9 cellular contexts compared by ENCODE assay signal in genomic region chr6:31540640-31541039, GRCh38. TPM values are rescaled to one million over a fixed set of nuclear protein-coding genes. Genes with fewer than 3 reads are reported as not detected.
DNase-seq lines count a peak whose midpoint lies in the region; ATAC-seq, FAIRE-seq and TF ChIP-seq lines count a peak whose summit lies in the region.
"Had no signal": no experiment of that assay in that cellular context is flagged by ENCODE, and none has a peak within 500 bp of the region (broad histone marks: within the 10 kb centered on the region; RNA-seq: fewer than 3 reads in every experiment).

No MANE protein-coding gene starts in this region.

- H4K20me1 ChIP-seq in SK-N-SH (ENCODE audit: insufficient read depth) = peaks cover 54% of the 10 kb centered on the region

- no peak for TF ChIP-seq RAD21 in SK-N-SH (IDR thresholded peaks at IDR 0.05; ENCODE audit: low read length)

- H3K4me3 ChIP-seq in SK-N-SH (ENCODE audit: low read depth in 2 of 2, low read length in 1 of 2) (peak overlapping the region; percentile 74 to 91), kidney (ENCODE audit: low read length in 2 of 2) (peak overlapping the region; percentile 98 to 99), stomach smooth muscle (ENCODE audit: low read length in 2 of 2) (peak overlapping the region; percentile 95 to 100)

- no peaks in the 10 kb centered on the region for H3K9me3 Mint-ChIP-seq in activated naive CD8-positive, alpha-beta T cell treated with anti-CD3 and anti-CD28 coated beads, Interleukin-2, amount 10 ng/mL, durations not matched to agents 7 days and 5 days

- H3K36me3 Mint-ChIP-seq in activated naive CD8-positive, alpha-beta T cell treated with anti-CD3 and anti-CD28 coated beads, Interleukin-2, amount 10 ng/mL, durations not matched to agents 7 days and 5 days = peaks cover 41% of the 10 kb centered on the region

- H3K9me3 ChIP-seq in SK-N-SH (no peaks in the 10 kb centered on the region), kidney (ENCODE audit: control insufficient read depth in 1 of 2, low read length in 2 of 2) (no peaks in the 10 kb centered on the region), stomach smooth muscle (ENCODE audit: control insufficient read depth in 2 of 2, low read length in 2 of 2) (no peaks in the 10 kb centered on the region)

- H3K27me3 ChIP-seq in SK-N-SH (ENCODE audit: insufficient read depth) = no peaks in the 10 kb centered on the region
- H3K27me3 ChIP-seq in stomach smooth muscle (ENCODE audit: control insufficient read depth in 1 of 2, insufficient read depth in 2 of 2, low read length in 2 of 2) = no peaks in the 10 kb centered on the region

- CTCF ChIA-PET in SK-N-SH (lab: Yijun Ruan, JAX) = interaction anchor here (1.0 to 11.9 kb wide), 2 partner anchors 9 to 58 kb away, joined by 3 to 301 read pairs; partner anchors contain the start of gene NCR3

- peaks cover 46% of the 10 kb centered on the region for H3K4me1 Mint-ChIP-seq in activated naive CD8-positive, alpha-beta T cell treated with anti-CD3 and anti-CD28 coated beads, Interleukin-2, amount 10 ng/mL, durations not matched to agents 7 days and 5 days

- H3K4me2 ChIP-seq in SK-N-SH = peak overlapping the region; percentile 87

- H3K27ac ChIP-seq in SK-N-SH (ENCODE audit: low read depth in 2 of 2, low read length in 1 of 2) = peak overlapping the region; percentile 95 to 97; a peak in 2 of 4 replicates
- H3K27ac ChIP-seq in kidney (ENCODE audit: low read depth in 2 of 2, low read length in 2 of 2) = peak overlapping the region; percentile 99
- peak overlapping the region; percentile 99 for H3K27ac ChIP-seq in stomach smooth muscle (ENCODE audit: low read length)

- no peaks in the 10 kb centered on the region for H3K27me3 Mint-ChIP-seq in activated naive CD8-positive, alpha-beta T cell treated with anti-CD3 and anti-CD28 coated beads, Interleukin-2, amount 10 ng/mL, durations not matched to agents 7 days and 5 days

- peak overlapping the region; percentile 87 for H3K27ac Mint-ChIP-seq in activated naive CD8-positive, alpha-beta T cell treated with anti-CD3 and anti-CD28 coated beads, Interleukin-2, amount 10 ng/mL, durations not matched to agents 7 days and 5 days

- DNase-seq in SK-N-SH = no peak
- no peak for DNase-seq in activated naive CD8-positive, alpha-beta T cell treated with anti-CD3 and anti-CD28 coated beads, Interleukin-2, amount 10 ng/mL, durations not matched to agents 7 days and 5 days
- no peak for DNase-seq in kidney
- no peak for DNase-seq in T1000 (lab: John Stamatoyannopoulos, UW)
- DNase-seq in globus pallidus (ENCODE audit: low spot score) = no peak
- DNase-seq in DMS153 (lab: John Stamatoyannopoulos, UW) = no peak
- DNase-seq: 8988T had no signal

- H3K36me3 ChIP-seq in SK-N-SH (replicated peaks in 1 of 2; ENCODE audit: control insufficient read depth in 1 of 2, insufficient read depth in 2 of 2, low read length in 1 of 2) (peaks cover 34 to 45% of the 10 kb centered on the region in 2 experiments), kidney (ENCODE audit: control insufficient read depth in 1 of 2, insufficient read depth in 2 of 2, low read length in 2 of 2) (peaks cover 26 to 37% of the 10 kb centered on the region in 2 donors), stomach smooth muscle (ENCODE audit: control insufficient read depth in 2 of 2, insufficient read depth in 2 of 2, low read length in 2 of 2) (peaks cover 28 to 30% of the 10 kb centered on the region in 2 donors)

- H3K4me3 Mint-ChIP-seq in activated naive CD8-positive, alpha-beta T cell treated with anti-CD3 and anti-CD28 coated beads, Interleukin-2, amount 10 ng/mL, durations not matched to agents 7 days and 5 days = peak overlapping the region; percentile 95

- peaks cover 15 to 20% of the 10 kb centered on the region in 2 experiments; a peak in 3 of 4 replicates for H3K4me1 ChIP-seq in SK-N-SH (ENCODE audit: control insufficient read depth in 1 of 2, insufficient read depth in 2 of 2, low read depth in 1 of 2, low read length in 1 of 2)
- peaks cover 21% of the 10 kb centered on the region in 2 donors for H3K4me1 ChIP-seq in kidney (ENCODE audit: control insufficient read depth in 1 of 2, insufficient read depth in 1 of 2, low read depth in 1 of 2, low read length in 2 of 2)
- peaks cover 39% of the 10 kb centered on the region for H3K4me1 ChIP-seq in stomach smooth muscle (ENCODE audit: control insufficient read depth, insufficient read depth, low read length)

- 6% methylated on average over 4 of the region's 4 CpGs for WGBS in SK-N-SH (ENCODE audit: low lambda C conversion rate)

- TF ChIP-seq EP300 in SK-N-SH (IDR thresholded peaks at IDR 0.05; ENCODE audit: borderline replicate concordance in 1 of 2, low read depth in 1 of 2, low read length in 1 of 2) = no peak

- H3F3A ChIP-seq in SK-N-SH (replicated peaks; ENCODE audit: insufficient read depth) = peaks cover 4% of the 10 kb centered on the region

- intact Hi-C loops in kidney (cut with DNase I) = no loop called here

- peaks cover 71% of the 10 kb centered on the region for H3K79me2 ChIP-seq in SK-N-SH (ENCODE audit: insufficient read depth)

- TF ChIP-seq CTCF in SK-N-SH (IDR thresholded peaks at IDR 0.05) = no peak
- no peak for TF ChIP-seq CTCF in kidney (IDR thresholded peaks at IDR 0.05; ENCODE audit: borderline replicate concordance, extremely low read depth, insufficient read depth)

- no peak overlapping the region for H2AFZ ChIP-seq in SK-N-SH (ENCODE audit: low read depth)

- H3K9me2 ChIP-seq in SK-N-SH = no peaks in the 10 kb centered on the region

- POLR2A ChIA-PET in SK-N-SH (lab: Yijun Ruan, JAX) = interaction anchor here (3.4 kb wide), 1 partner anchor 9 kb away, joined by 12 read pairs; no protein-coding TSS in a partner anchor
- POLR2A ChIA-PET in activated naive CD8-positive, alpha-beta T cell treated with anti-CD3 and anti-CD28 coated beads, Interleukin-2, amount 10 ng/mL, durations not matched to agents 7 days and 5 days (lab: Charles Lee) = interaction anchor here (0.6 to 3.9 kb wide), 24 partner anchors 12 to 431 kb away, joined by 3 to 55 read pairs (median 6); partner anchors contain the start of genes BAG6, C6orf47, CLIC1 and DXO

- FAIRE-seq in kidney (lab: Jason Lieb, UNC) = no peak

- H3K9ac ChIP-seq in SK-N-SH = peak overlapping the region; percentile 96
- peak overlapping the region; percentile 95 to 100 for H3K9ac ChIP-seq in kidney (ENCODE audit: low read length in 2 of 2)
- peak overlapping the region; percentile 97 to 98 for H3K9ac ChIP-seq in stomach smooth muscle (ENCODE audit: low read length in 2 of 2)

- ATAC-seq in SK-N-SH treated with all-trans-retinoic acid at 6 μM for 48 hours = no peak
- no peak for ATAC-seq in activated naive CD8-positive, alpha-beta T cell treated with anti-CD3 and anti-CD28 coated beads, Interleukin-2, amount 10 ng/mL, durations not matched to agents 7 days and 5 days (ENCODE audit: low read depth)

TF ChIP-seq in SK-N-SH, 30 proteins besides CTCF, POLR2A, EP300 and RAD21 (continues in another document):
- TF ChIP-seq FOXM1 (IDR thresholded peaks at IDR 0.05; ENCODE audit: low read depth) (no peak), NRF1 (IDR thresholded peaks at IDR 0.05; ENCODE audit: low read depth, low read length) (no peak), EZH2phosphoT487 (IDR thresholded peaks at IDR 0.05; ENCODE audit: borderline replicate concordance, low read depth) (no peak)

TF ChIP-seq in SK-N-SH treated with all-trans-retinoic acid at 6 μM for 48 hours, 23 proteins besides CTCF, POLR2A, EP300 and RAD21 (continues in another document):
- TF ChIP-seq ZNF8 (CRISPR knock-in tag; IDR thresholded peaks at IDR 0.05) (no peak), ZFP30 (CRISPR knock-in tag; IDR thresholded peaks at IDR 0.05) (no peak), TOX (CRISPR knock-in tag; IDR thresholded peaks at IDR 0.05; ENCODE audit: borderline replicate concordance) (no peak), ZNF70 (CRISPR knock-in tag; IDR thresholded peaks at IDR 0.05) (no peak), GLIS3 (CRISPR knock-in tag; IDR thresholded peaks at IDR 0.05) (no peak), ZC3H10 (CRISPR knock-in tag; IDR thresholded peaks at IDR 0.05) (no peak)

RNA-seq across cellular contexts. Expression of gene DDX39B, which starts 1.2 kb away (rescaled TPM):
- polyA plus RNA-seq in SK-N-SH (2012; rRNA removed) (502 and 556 TPM in 2 replicates), kidney (ENCODE audit: insufficient read depth, low read depth, low replicate concordance) (183 TPM)
- 262 and 369 TPM in 2 replicates for polyA plus RNA-seq in SK-N-SH (2012; cell fraction: cytosol; rRNA removed)
- 1,458 and 1,636 TPM in 2 replicates for polyA plus RNA-seq in SK-N-SH (2012; cell fraction: nucleus; rRNA removed)
- 100 to 1,000 TPM; 531 to 555 TPM for total RNA-seq in activated naive CD8-positive, alpha-beta T cell treated with anti-CD3 and anti-CD28 coated beads, Interleukin-2, amount 10 ng/mL, durations not matched to agents 7 days and 5 days
- total RNA-seq in kidney = 295 TPM

RNA-seq across cellular contexts. Expression of gene ATP6V1G2, which starts 5.8 kb away (rescaled TPM):
- 13.6 and 15.6 TPM in 2 replicates for polyA plus RNA-seq in SK-N-SH (2012; rRNA removed)
- polyA plus RNA-seq in SK-N-SH (2012; cell fraction: cytosol; rRNA removed) = 14.3 and 17.1 TPM in 2 replicates
- polyA plus RNA-seq in SK-N-SH (2012; cell fraction: nucleus; rRNA removed) = 10.1 and 16.5 TPM in 2 replicates
- 1 to 10 TPM; 4.5 to 5.5 TPM for total RNA-seq in activated naive CD8-positive, alpha-beta T cell treated with anti-CD3 and anti-CD28 coated beads, Interleukin-2, amount 10 ng/mL, durations not matched to agents 7 days and 5 days
- 1.2 TPM for total RNA-seq in kidney
- polyA plus RNA-seq in kidney (ENCODE audit: insufficient read depth, low read depth, low replicate concordance) = 6.0 TPM

RNA-seq across cellular contexts. Expression of gene NFKBIL1, which starts 6.8 kb away (rescaled TPM):
- polyA plus RNA-seq in SK-N-SH (2012; rRNA removed) (14.6 and 17.1 TPM in 2 replicates), kidney (ENCODE audit: insufficient read depth, low read depth, low replicate concordance) (28.2 TPM)
- polyA plus RNA-seq in SK-N-SH (2012; cell fraction: cytosol; rRNA removed) = 11.8 and 14.3 TPM in 2 replicates
- polyA plus RNA-seq in SK-N-SH (2012; cell fraction: nucleus; rRNA removed) = 20.8 and 29.3 TPM in 2 replicates
- total RNA-seq in activated naive CD8-positive, alpha-beta T cell treated with anti-CD3 and anti-CD28 coated beads, Interleukin-2, amount 10 ng/mL, durations not matched to agents 7 days and 5 days = 10 to 100 TPM; 15.4 to 17.6 TPM
- 20.0 TPM for total RNA-seq in kidney

RNA-seq across cellular contexts. Expression of gene MCCD1, which starts 11.9 kb away (rescaled TPM):
- polyA plus RNA-seq in SK-N-SH (2012; rRNA removed) (not detected in 2 replicates), kidney (ENCODE audit: insufficient read depth, low read depth, low replicate concordance) (325 TPM)
- not detected in 2 replicates for polyA plus RNA-seq in SK-N-SH (2012; cell fraction: cytosol; rRNA removed)
- polyA plus RNA-seq in SK-N-SH (2012; cell fraction: nucleus; rRNA removed) = not detected in 2 replicates
- not detected for total RNA-seq in activated naive CD8-positive, alpha-beta T cell treated with anti-CD3 and anti-CD28 coated beads, Interleukin-2, amount 10 ng/mL, durations not matched to agents 7 days and 5 days
- total RNA-seq in kidney = 3.5 TPM

RNA-seq across cellular contexts. Expression of gene LTA, which starts 31.4 kb away (rescaled TPM):
- polyA plus RNA-seq in SK-N-SH (2012; rRNA removed) (not detected in 2 replicates), kidney (ENCODE audit: insufficient read depth, low read depth, low replicate concordance) (not detected)
- polyA plus RNA-seq in SK-N-SH (2012; cell fraction: cytosol; rRNA removed) = 0.03 TPM in 1 of 2 replicates, not detected in the other
- polyA plus RNA-seq in SK-N-SH (2012; cell fraction: nucleus; rRNA removed) = 0.06 and 0.07 TPM in 2 replicates
- total RNA-seq in activated naive CD8-positive, alpha-beta T cell treated with anti-CD3 and anti-CD28 coated beads, Interleukin-2, amount 10 ng/mL, durations not matched to agents 7 days and 5 days = 10 to 100 TPM; 15.2 to 16.7 TPM
- 0.35 TPM for total RNA-seq in kidney
